Comparison of ENCODE assay signal across 8 cellular contexts in genomic region chr20:34705383-34706021, GRCh38. TPM values are rescaled to one million over a fixed set of nuclear protein-coding genes. Genes with fewer than 3 reads are reported as not detected.
DNase-seq lines count a peak whose midpoint lies in the region; ATAC-seq and TF ChIP-seq lines count a peak whose summit lies in the region.

No MANE protein-coding gene starts in this region.

- ATAC-seq in right cardiac atrium (peak; percentile 0 to 2), HG03108 (IDR thresholded peaks at IDR 0.05; ENCODE audit: unreplicated experiment) (no peak), HG02973 (IDR thresholded peaks at IDR 0.05; ENCODE audit: unreplicated experiment) (no peak)

- no peak overlapping the region for H3K9ac ChIP-seq in HUES48 (ENCODE audit: low read depth, low read length)
- peak overlapping the region; percentile 92 for H3K9ac ChIP-seq in adipocyte (ENCODE audit: low read length)

- H3K27ac ChIP-seq in HUES48 (ENCODE audit: low read depth, low read length), result peak overlapping the region; percentile 97
- peak overlapping the region; percentile 97 for H3K27ac ChIP-seq in right cardiac atrium (ENCODE audit: low read length)
- H3K27ac ChIP-seq in skin epidermis, result peak overlapping the region in 15 of 21 experiments; percentile 47 to 100 (median 97)

- no TSS peak for BruUV-seq in Calu3 (replicated peaks; lab: Mats Ljungman, UMichigan)

- peak overlapping the region; percentile 94 for H3K4me3 ChIP-seq in HUES48 (ENCODE audit: low read depth, low read length)
- peak overlapping the region; percentile 94 for H3K4me3 ChIP-seq in adipocyte (ENCODE audit: low read length)
- H3K4me3 ChIP-seq in right cardiac atrium (ENCODE audit: low read length), result peak overlapping the region; percentile 76
- peak overlapping the region in 3 of 7 experiments; percentile 80 to 95 (median 88) for H3K4me3 ChIP-seq in skin epidermis

- no peaks in the 10 kb centered on the region for H3K9me3 ChIP-seq in HUES48 (ENCODE audit: control insufficient read depth, insufficient read depth, low read length)
- no peaks in the 10 kb centered on the region for H3K9me3 ChIP-seq in adipocyte (ENCODE audit: control insufficient read depth, low read length)
- no peaks in the 10 kb centered on the region for H3K9me3 ChIP-seq in right cardiac atrium (ENCODE audit: control insufficient read depth, low read length)

- TF ChIP-seq CTCF in Calu3 (IDR thresholded peaks at IDR 0.05; ENCODE audit: unreplicated experiment), result peak; percentile 25

- H3K4me1 Mint-ChIP-seq in Calu3 (ENCODE audit: low read depth, unreplicated experiment), result peaks cover 33% of the 10 kb centered on the region

- DNase-seq in Calu3 (peak; percentile 48), adipocyte (ENCODE audit: low read depth) (peak; percentile 71), right cardiac atrium (peak; percentile 32 to 74 (median 66)), NCI-H2081 treated with DMSO at 0.1 percent for 48 hours (lab: John Stamatoyannopoulos, UW) (no peak)

- intact Hi-C loops in Calu3 (cut with micrococcal nuclease; ENCODE audit: unreplicated experiment), result loop anchor here (2.0 kb wide), 1 partner anchor 29 kb away; the partner anchor contains the start of gene PIGU
- intact Hi-C loops in right cardiac atrium (cut with DNase I), result loop anchor here in 3 of 4 donors (5.0 to 10.0 kb wide), 3 partner anchors 121 to 168 kb away; no protein-coding TSS in a partner anchor

- H3K4me1 ChIP-seq in HUES48 (ENCODE audit: control insufficient read depth, insufficient read depth, low read length), result peaks cover 8% of the 10 kb centered on the region
- H3K4me1 ChIP-seq in adipocyte (ENCODE audit: control insufficient read depth, insufficient read depth, low read length), result peaks cover 33% of the 10 kb centered on the region
- H3K4me1 ChIP-seq in right cardiac atrium (ENCODE audit: control insufficient read depth, insufficient read depth, low read length), result peaks cover 3% of the 10 kb centered on the region

- peak overlapping the region; percentile 97 for H3K27ac Mint-ChIP-seq in Calu3 (ENCODE audit: unreplicated experiment)

- WGBS in right cardiac atrium, result 23% methylated on average over 4 of the region's 4 CpGs

- H3K4me3 Mint-ChIP-seq in Calu3 (ENCODE audit: low read depth, unreplicated experiment), result peak overlapping the region; percentile 90

- peaks cover 39% of the 10 kb centered on the region for H3K27me3 Mint-ChIP-seq in Calu3 (ENCODE audit: unreplicated experiment)

- CTCF ChIA-PET in Calu3 (lab: Charles Lee), result interaction anchor here (0.6 to 2.7 kb wide), 6 partner anchors 8 to 1108 kb away, joined by 3 to 17 read pairs (median 6); no protein-coding TSS in a partner anchor

- H3K36me3 ChIP-seq in HUES48 (ENCODE audit: control insufficient read depth, insufficient read depth, low read length) (no peaks in the 10 kb centered on the region), adipocyte (ENCODE audit: control insufficient read depth, insufficient read depth, low read length, severe bottlenecking) (no peaks in the 10 kb centered on the region)

- H3K27me3 ChIP-seq in HUES48 (ENCODE audit: control insufficient read depth, insufficient read depth, low read length), result peaks cover 21% of the 10 kb centered on the region
- peaks cover 9% of the 10 kb centered on the region for H3K27me3 ChIP-seq in adipocyte (replicated peaks; ENCODE audit: control insufficient read depth, insufficient read depth, low read length)
- no peaks in the 10 kb centered on the region for H3K27me3 ChIP-seq in right cardiac atrium (ENCODE audit: control insufficient read depth, insufficient read depth)

- no peaks in the 10 kb centered on the region for H3K9me3 Mint-ChIP-seq in Calu3 (ENCODE audit: low read depth, unreplicated experiment)

- peaks cover 52% of the 10 kb centered on the region for H3K36me3 Mint-ChIP-seq in Calu3 (ENCODE audit: insufficient read depth, unreplicated experiment)

RNA-seq across cellular contexts. Expression of gene TP53INP2, which starts 1.4 kb away (rescaled TPM):
- total RNA-seq in Calu3 (2022) (5.0 and 5.2 TPM in 2 replicates), right cardiac atrium (100 to 1,000 TPM in 2 of 4 donors, 10 to 100 TPM in 2; 72.7 to 133 (median 113) TPM)
- 72.0 TPM for polyA plus RNA-seq in right cardiac atrium

RNA-seq across cellular contexts. Expression of gene PIGU, which starts 28.6 kb away (rescaled TPM):
- total RNA-seq in Calu3 (2022) (42.8 and 44.6 TPM in 2 replicates), right cardiac atrium (10 to 100 TPM; 11.6 to 14.4 (median 13.6) TPM)
- 18.9 TPM for polyA plus RNA-seq in right cardiac atrium

Comparison
In these comparisons a context has a peak if more than half of its experiments do, and no peak if none do; other contexts are left out.
1. ATAC-seq: peak in right cardiac atrium (2 of 2); none in HG03108 (single experiment) and HG02973 (single experiment).
2. RNA of gene TP53INP2, which starts 1.4 kb away (total RNA-seq): 72.7 to 133 TPM in right cardiac atrium; 5.0 to 5.2 TPM in Calu3; every median in the first group is over 10 times any median in the second.
3. Peak in every context shown above with its lines, with median percentiles within 50 percentile points of each other: H3K27ac ChIP-seq.